8 cellular contexts compared by ENCODE assay signal in genomic region chr17:68070582-68071444, GRCh38. TPM values are rescaled to one million over a fixed set of nuclear protein-coding genes. Genes with fewer than 3 reads are reported as not detected.
A peak's percentile ranks its signal among the peaks of the same experiment; 100 is the strongest.
DNase-seq lines count a peak whose midpoint lies in the region; ATAC-seq, FAIRE-seq and TF ChIP-seq lines count a peak whose summit lies in the region.
"Not testable (repeated sequence)": the region's sequence is repeated elsewhere in the genome, so short reads cannot be mapped to it uniquely, and the experiment has no call there.

No MANE protein-coding gene starts in this region.

- H4K20me1 ChIP-seq in endothelial cell of umbilical vein (replicated peaks; ENCODE audit: control insufficient read depth, extremely low read depth, insufficient read depth, low read length) = not testable (repeated sequence)

- H3K4me3 ChIP-seq in endothelial cell of umbilical vein (replicated peaks in 1 of 3; ENCODE audit: insufficient read depth in 1 of 3, low read depth in 1 of 3, low read length in 3 of 3); pancreas; subcutaneous abdominal adipose tissue (ENCODE audit: low read depth in 1 of 5, low read length in 5 of 5): not testable (repeated sequence)

- not testable (repeated sequence) for H3K9me1 ChIP-seq in endothelial cell of umbilical vein (replicated peaks; ENCODE audit: control insufficient read depth, extremely low read depth, insufficient read depth, low read length)

- peak overlapping the region; percentile 73 for H2AFZ ChIP-seq in endothelial cell of umbilical vein (ENCODE audit: low read depth, low read length)

- TF ChIP-seq POLR2A in endothelial cell of umbilical vein (IDR thresholded peaks at IDR 0.05; ENCODE audit: low read depth, low read length) = not testable (repeated sequence)

- not testable (repeated sequence) for H3K36me3 Mint-ChIP-seq in activated naive CD4-positive, alpha-beta T cell treated with anti-CD3 and anti-CD28 coated beads, Interleukin-2, amount 50 U/mL, for 72 hours

- FAIRE-seq in endothelial cell of umbilical vein (lab: Jason Lieb, UNC) = peak; percentile 100
- not testable (repeated sequence) for FAIRE-seq in pancreas (lab: Jason Lieb, UNC)

- peak; percentile 39 to 58 for ATAC-seq in activated naive CD4-positive, alpha-beta T cell treated with anti-CD3 and anti-CD28 coated beads, Interleukin-2, amount 50 U/mL, for 72 hours
- ATAC-seq in left cardiac atrium = peak; percentile 85 to 87
- peak in 3 of 4 donors; percentile 16 to 46 (median 25) for ATAC-seq in pancreas

- 77 to 79% methylated on average over 15 of the region's 15 CpGs for WGBS in pancreas, 2 donors

- TF ChIP-seq CTCF in endothelial cell of umbilical vein (IDR thresholded peaks at IDR 0.05; ENCODE audit: extremely low read depth in 1 of 2, insufficient read depth in 1 of 2, low read depth in 1 of 2, low read length in 2 of 2); pancreas (IDR thresholded peaks at IDR 0.05): not testable (repeated sequence)

- H3K36me3 ChIP-seq in endothelial cell of umbilical vein (ENCODE audit: control insufficient read depth in 2 of 2, extremely low read depth in 1 of 2, insufficient read depth in 2 of 2, low read length in 2 of 2); pancreas; subcutaneous abdominal adipose tissue (ENCODE audit: control insufficient read depth in 5 of 5, insufficient read depth in 5 of 5, low read length in 5 of 5): not testable (repeated sequence)

- dilution Hi-C loops in endothelial cell of umbilical vein (cut with MboI; ENCODE audit: extremely low pct_ligation_motif_present, low sequenced_read_pairs) = not testable (repeated sequence)

- CTCF ChIA-PET in endothelial cell of umbilical vein (lab: Charles Lee) = interaction anchor here (0.9 to 1.1 kb wide), 4 partner anchors 9 to 16 kb away, joined by 3 to 7 read pairs (median 4); no protein-coding TSS in a partner anchor

- not testable (repeated sequence) for H3K27me3 ChIP-seq in endothelial cell of umbilical vein (ENCODE audit: control insufficient read depth in 2 of 2, insufficient read depth in 2 of 2, low read length in 2 of 2); pancreas; subcutaneous abdominal adipose tissue (ENCODE audit: control insufficient read depth in 5 of 5, insufficient read depth in 4 of 5, low read length in 5 of 5)

- POLR2A ChIA-PET in endothelial cell of umbilical vein (lab: Charles Lee) = interaction anchor here (0.6 to 1.3 kb wide), 2 partner anchors 15 to 17 kb away, joined by 4 to 5 read pairs; no protein-coding TSS in a partner anchor

- H3K4me1 ChIP-seq in endothelial cell of umbilical vein (ENCODE audit: control insufficient read depth, extremely low read depth, insufficient read depth, low read length); pancreas; subcutaneous abdominal adipose tissue (ENCODE audit: control insufficient read depth in 5 of 5, insufficient read depth in 5 of 5, low read length in 5 of 5): not testable (repeated sequence)

- H3K4me2 ChIP-seq in endothelial cell of umbilical vein (ENCODE audit: insufficient read depth, low read length) = peak overlapping the region; percentile 63

- not testable (repeated sequence) for H3K27ac Mint-ChIP-seq in activated naive CD4-positive, alpha-beta T cell treated with anti-CD3 and anti-CD28 coated beads, Interleukin-2, amount 50 U/mL, for 72 hours

- not testable (repeated sequence) for H3K9me3 ChIP-seq in endothelial cell of umbilical vein (replicated peaks; ENCODE audit: control insufficient read depth, insufficient read depth, low read length); pancreas; subcutaneous abdominal adipose tissue (ENCODE audit: control insufficient read depth in 5 of 5, low read length in 5 of 5)

- not testable (repeated sequence) for H3K9me3 Mint-ChIP-seq in activated naive CD4-positive, alpha-beta T cell treated with anti-CD3 and anti-CD28 coated beads, Interleukin-2, amount 50 U/mL, for 72 hours

- intact Hi-C loops in endothelial cell of umbilical vein (cut with micrococcal nuclease) = loop anchor here (1.0 kb wide), 1 partner anchor 30 kb away; no protein-coding TSS in a partner anchor
- intact Hi-C loops in left cardiac atrium (cut with DNase I); pancreas (cut with DNase I): not testable (repeated sequence)

- H3K27ac ChIP-seq in endothelial cell of umbilical vein (ENCODE audit: insufficient read depth, low read depth, low read length) (peak overlapping the region; percentile 71), subcutaneous abdominal adipose tissue (ENCODE audit: low read depth, low read length) (peak overlapping the region; percentile 40)
- H3K27ac ChIP-seq in pancreas = not testable (repeated sequence)

- H3K9ac ChIP-seq in endothelial cell of umbilical vein (replicated peaks; ENCODE audit: extremely low read depth, insufficient read depth, low read length) = peak overlapping the region; percentile 24
- not testable (repeated sequence) for H3K9ac ChIP-seq in subcutaneous abdominal adipose tissue (ENCODE audit: low read length in 5 of 5)

- not testable (repeated sequence) for BruUV-seq in endothelial cell of umbilical vein (replicated peaks; lab: Mats Ljungman, UMichigan)

- H3K79me2 ChIP-seq in endothelial cell of umbilical vein (ENCODE audit: control insufficient read depth, insufficient read depth, low read length) = not testable (repeated sequence)

- DNase-seq in ELF-1 (ENCODE audit: low read depth, low spot score) = peak; percentile 18
- DNase-seq in NCI-H748 (lab: John Stamatoyannopoulos, UW; ENCODE audit: unreplicated experiment) = peak; percentile 5
- not testable (repeated sequence) for DNase-seq in activated naive CD4-positive, alpha-beta T cell treated with anti-CD3 and anti-CD28 coated beads, Interleukin-2, amount 50 U/mL, for 72 hours (ENCODE audit: low spot score in 2 of 2)
- DNase-seq in endothelial cell of umbilical vein (ENCODE audit: low read depth, low spot score) = peak; percentile 92
- peak; percentile 70 for DNase-seq in left cardiac atrium
- DNase-seq in lung microvascular endothelial cell (ENCODE audit: low read depth in 2 of 2) = peak; percentile 52 to 88
- peak in 2 of 6 donors; percentile 23 to 32 for DNase-seq in pancreas

TF ChIP-seq in endothelial cell of umbilical vein, 7 proteins besides CTCF, POLR2A, EP300 and RAD21:
- TF ChIP-seq GATA2 (IDR thresholded peaks at IDR 0.05; ENCODE audit: insufficient read depth, insufficient read length, low read depth, low read length) = peak; percentile 10
- peak; percentile 46 for TF ChIP-seq POLR2AphosphoS5 (IDR thresholded peaks at IDR 0.05; ENCODE audit: insufficient read depth, low read depth, low read length)

RNA-seq across cellular contexts. Expression of gene KPNA2, which starts 35.3 kb away (rescaled TPM):
- total RNA-seq in activated naive CD4-positive, alpha-beta T cell treated with anti-CD3 and anti-CD28 coated beads, Interleukin-2, amount 50 U/mL, for 72 hours = 100 to 1,000 TPM; 150 to 274 TPM
- total RNA-seq in endothelial cell of umbilical vein (311 and 382 TPM in 2 replicates), left cardiac atrium (10 to 100 TPM; 21.8 to 40.2 TPM), lung microvascular endothelial cell (47.4 and 70.4 TPM in 2 replicates), pancreas (10 to 100 TPM in 2 of 6 donors, 1 to 10 TPM in 4; 3.3 to 10.5 (median 5.7) TPM)
- polyA plus RNA-seq in endothelial cell of umbilical vein (252 and 259 TPM in 2 replicates), pancreas (1 to 10 TPM; 4.4 to 7.4 TPM)
- polyA plus RNA-seq in endothelial cell of umbilical vein (2011; cell fraction: cytosol; rRNA removed) = 238 and 268 TPM in 2 replicates
- polyA plus RNA-seq in endothelial cell of umbilical vein (2011; cell fraction: nucleus; rRNA removed) = 209 and 217 TPM in 2 replicates
- 267 and 391 TPM in 2 replicates for polyA plus RNA-seq in endothelial cell of umbilical vein (2012)
- 488 and 522 TPM in 2 replicates for polyA minus RNA-seq in endothelial cell of umbilical vein
- polyA minus RNA-seq in endothelial cell of umbilical vein (2011; cell fraction: cytosol; rRNA and poly(A)+ RNA removed) = 278 TPM
- polyA minus RNA-seq in endothelial cell of umbilical vein (2011; cell fraction: nucleus; rRNA and poly(A)+ RNA removed) = 156 and 233 TPM in 2 replicates

Comparison
In these comparisons a context has a peak if more than half of its experiments do, and no peak if none do; other contexts are left out.
1. ATAC-seq: peak in every context shown above with its lines; median percentile 86 in left cardiac atrium; 48 in activated naive CD4-positive, alpha-beta T cell treated with anti-CD3 and anti-CD28 coated beads, Interleukin-2, amount 50 U/mL, for 72 hours; 25 in pancreas.